Comparison of ENCODE assay signal across 25 cellular contexts in the genomic region with DNA sequence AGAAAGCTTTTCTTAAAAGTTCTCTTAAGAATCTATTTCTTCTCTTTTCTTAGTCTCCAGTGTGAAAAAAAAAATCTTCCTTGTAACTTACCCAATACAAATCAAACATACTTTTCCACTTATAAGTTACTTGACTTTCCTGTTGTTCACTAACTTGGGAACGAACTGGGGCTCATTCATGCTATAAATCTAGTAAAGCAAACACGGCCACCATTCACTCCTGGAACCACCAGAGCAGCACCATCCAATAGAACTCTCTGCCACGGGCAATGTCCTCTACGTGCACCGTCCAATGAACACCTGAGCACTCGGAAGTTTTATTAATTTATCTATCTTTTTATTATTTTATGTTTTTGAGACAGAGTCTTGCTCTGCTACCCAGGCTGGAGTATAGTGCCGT. TPM values are rescaled to one million over a fixed set of nuclear protein-coding genes. Genes with fewer than 3 reads are reported as not detected.
DNase-seq lines count a peak whose midpoint lies in the region; ATAC-seq and TF ChIP-seq lines count a peak whose summit lies in the region.
"Had no signal": no experiment of that assay in that cellular context is flagged by ENCODE, and none has a peak within 500 bp of the region (broad histone marks: within the 10 kb centered on the region; RNA-seq: fewer than 3 reads in every experiment).

No MANE protein-coding gene starts in this region.

- intact Hi-C loops in PC-3 (cut with micrococcal nuclease), result no loop called here

- no peaks in the 10 kb centered on the region for H3K9me3 Mint-ChIP-seq in nephron
- H3K9me3 Mint-ChIP-seq: activated CD4-positive, alpha-beta memory T cell treated with anti-CD3 and anti-CD28 coated beads for 36 hours; activated T-cell treated with anti-CD3 and anti-CD28 coated beads, Interleukin-2, amount 50 U/mL, for 24 hours; CD4-positive, CD25-positive, alpha-beta regulatory T cell; effector memory CD8-positive, alpha-beta T cell; stimulated activated naive B cell treated with anti-CD40 and anti-IgM and Interleukin-4, amounts not matched to agents 10 μg/mL and 1 μg/mL and 100 μg/mL, for 72 hours; T-helper 1 cell treated with Interleukin-12 subunit alpha and Interleukin-12 subunit beta and Interleukin-4 antibody, amounts not matched to agents 30 μg/mL and 1 μg/mL, for 36 hours had no signal

- WGBS in esophagus, 2 donors, result 79 to 82% methylated on average over 7 of the region's 7 CpGs

- H3K36me3 ChIP-seq in PC-3 (ENCODE audit: low read depth, low read length) (peaks cover 70% of the 10 kb centered on the region), esophagus (ENCODE audit: control insufficient read depth in 2 of 2, insufficient read depth in 2 of 2, low read length in 1 of 2) (peaks cover 10 to 20% of the 10 kb centered on the region in 2 donors)

- TF ChIP-seq CTCF in PC-3 (conservative IDR thresholded peaks at IDR 0.05; ENCODE audit: low read depth, low read length) (no peak), nephron (IDR thresholded peaks at IDR 0.05; ENCODE audit: unreplicated experiment in 3 of 3) (no peak)

- H3K9me3 ChIP-seq in PC-3 (ENCODE audit: low read length), result no peaks in the 10 kb centered on the region
- H3K9me3 ChIP-seq in esophagus (ENCODE audit: control insufficient read depth in 2 of 2, insufficient read depth in 1 of 2, low read depth in 1 of 2, low read length in 1 of 2), result no peaks in the 10 kb centered on the region

- H3K27ac ChIP-seq in PC-3 (ENCODE audit: low read length), result peak overlapping the region; percentile 35
- H3K27ac ChIP-seq in esophagus (ENCODE audit: low read depth in 2 of 2, low read length in 1 of 2), result peak overlapping the region; percentile 61 to 75

- no peaks in the 10 kb centered on the region for H3K27me3 ChIP-seq in PC-3 (ENCODE audit: low read length)
- H3K27me3 ChIP-seq in esophagus (ENCODE audit: control insufficient read depth in 1 of 2, insufficient read depth in 2 of 2, low read length in 2 of 2), result no peaks in the 10 kb centered on the region

- no peak overlapping the region for H2AFZ ChIP-seq in PC-3 (ENCODE audit: low read length)

- H3K4me3 Mint-ChIP-seq in nephron, result peak overlapping the region in 2 of 3 experiments; percentile 19 to 31
- H3K4me3 Mint-ChIP-seq: activated CD4-positive, alpha-beta memory T cell treated with anti-CD3 and anti-CD28 coated beads for 36 hours; activated T-cell treated with anti-CD3 and anti-CD28 coated beads, Interleukin-2, amount 50 U/mL, for 24 hours; CD4-positive, CD25-positive, alpha-beta regulatory T cell; effector memory CD8-positive, alpha-beta T cell; stimulated activated naive B cell treated with anti-CD40 and anti-IgM and Interleukin-4, amounts not matched to agents 10 μg/mL and 1 μg/mL and 100 μg/mL, for 72 hours; T-helper 1 cell treated with Interleukin-12 subunit alpha and Interleukin-12 subunit beta and Interleukin-4 antibody, amounts not matched to agents 30 μg/mL and 1 μg/mL, for 36 hours had no signal

- BruUV-seq in PC-3 (replicated peaks; lab: Mats Ljungman, UMichigan), result no TSS peak

- peaks cover 60% of the 10 kb centered on the region for H3K36me3 Mint-ChIP-seq in nephron (ENCODE audit: low read depth)

- H4K20me1 ChIP-seq in PC-3 (ENCODE audit: low read length), result no peaks in the 10 kb centered on the region

- H3K79me2 ChIP-seq in PC-3 (ENCODE audit: low read length), result peaks cover 21% of the 10 kb centered on the region

- CTCF ChIA-PET in PC-3 (lab: Charles Lee), result no interaction called here

- in situ Hi-C loops in ACHN (cut with HindIII; ENCODE audit: low pct_ligation_motif_present, low pct_unique_long_range_greater_than_20kb, low sequenced_read_pairs), result no loop called here

- H3K27ac Mint-ChIP-seq in nephron, result peak overlapping the region; percentile 76 to 92 (median 80)
- H3K27ac Mint-ChIP-seq: CD4-positive, CD25-positive, alpha-beta regulatory T cell; effector memory CD8-positive, alpha-beta T cell; stimulated activated naive B cell treated with anti-CD40 and anti-IgM and Interleukin-4, amounts not matched to agents 10 μg/mL and 1 μg/mL and 100 μg/mL, for 72 hours; T-helper 1 cell treated with Interleukin-12 subunit alpha and Interleukin-12 subunit beta and Interleukin-4 antibody, amounts not matched to agents 30 μg/mL and 1 μg/mL, for 36 hours had no signal

- H3K9me2 ChIP-seq in PC-3 (replicated peaks; ENCODE audit: low read length), result no peaks in the 10 kb centered on the region

- DNase-seq in ACHN, result peak; percentile 65
- no peak for DNase-seq in PC-3
- no peak for DNase-seq in SIG-M5 treated with dmso at 0.1 percent for 504 hours (lab: John Stamatoyannopoulos, UW; ENCODE audit: unreplicated experiment)
- DNase-seq in effector CD4-positive, alpha-beta T cell, result no peak
- no peak for DNase-seq in stimulated activated CD4-positive, alpha-beta T cell treated with anti-CD3 and anti-CD28 coated beads, Interleukin-4, amount 100 ng/mL, for 1 hour
- DNase-seq: activated CD4-positive, alpha-beta memory T cell treated with anti-CD3 and anti-CD28 coated beads for 36 hours; activated naive CD4-positive, alpha-beta T cell treated with anti-CD3 and anti-CD28 coated beads, Interleukin-2, amount 50 U/mL, for 16 hours; activated T-cell treated with anti-CD3 and anti-CD28 coated beads, Interleukin-2, amount 50 U/mL, for 24 hours; CD4-positive, CD25-positive, alpha-beta regulatory T cell; DMS53; effector memory CD8-positive, alpha-beta T cell; GF-D8; head of caudate nucleus; NCI-H524 treated with DMSO at 0.1 percent for 48 hours; SIG-M5; stimulated activated naive B cell treated with anti-CD40 and anti-IgM and Interleukin-4, amounts not matched to agents 10 μg/mL and 1 μg/mL and 100 μg/mL, for 72 hours had no signal

- peak overlapping the region; percentile 9 for H3K4me2 ChIP-seq in PC-3 (ENCODE audit: low read length)

- ATAC-seq in PC-3 (no peak), HG02973 (IDR thresholded peaks at IDR 0.05; ENCODE audit: unreplicated experiment) (no peak)
- ATAC-seq: effector memory CD8-positive, alpha-beta T cell; HepG2; stimulated activated naive B cell treated with anti-CD40 and anti-IgM and Interleukin-4, amounts not matched to agents 10 μg/mL and 1 μg/mL and 100 μg/mL, for 72 hours had no signal

- H3K9ac ChIP-seq in PC-3 (ENCODE audit: low read length), result no peak overlapping the region

- peaks cover 38% of the 10 kb centered on the region for H3K4me1 ChIP-seq in PC-3 (ENCODE audit: insufficient read depth, low read length)
- H3K4me1 ChIP-seq in esophagus (ENCODE audit: control insufficient read depth in 2 of 2, insufficient read depth in 2 of 2, low read length in 1 of 2), result peaks cover 0 to 4% of the 10 kb centered on the region in 2 donors

- POLR2A ChIA-PET in PC-3 (lab: Charles Lee; ENCODE audit: unreplicated experiment), result no interaction called here

- peaks cover 13% of the 10 kb centered on the region for H3K4me1 Mint-ChIP-seq in nephron

- peaks cover 4% of the 10 kb centered on the region for H3F3A ChIP-seq in PC-3 (ENCODE audit: low read length, unreplicated experiment)

- H3K4me3 ChIP-seq in PC-3 (ENCODE audit: low read length) (no peak overlapping the region), esophagus (ENCODE audit: low read depth in 1 of 2, low read length in 2 of 2) (no peak overlapping the region)

- H3K27me3 Mint-ChIP-seq in nephron (ENCODE audit: low read depth), result no peaks in the 10 kb centered on the region
- H3K27me3 Mint-ChIP-seq: activated CD4-positive, alpha-beta memory T cell treated with anti-CD3 and anti-CD28 coated beads for 36 hours; activated T-cell treated with anti-CD3 and anti-CD28 coated beads, Interleukin-2, amount 50 U/mL, for 24 hours; CD4-positive, CD25-positive, alpha-beta regulatory T cell; effector memory CD8-positive, alpha-beta T cell; stimulated activated naive B cell treated with anti-CD40 and anti-IgM and Interleukin-4, amounts not matched to agents 10 μg/mL and 1 μg/mL and 100 μg/mL, for 72 hours had no signal

RNA-seq across cellular contexts. Expression of a gene that starts 20.7 kb away (rescaled TPM):
- 60.8 and 71.4 TPM in 2 replicates for total RNA-seq in PC-3 (2014; rRNA removed)
- polyA plus RNA-seq in esophagus, result 10 to 100 TPM; 34.3 to 57.9 TPM

RNA-seq across cellular contexts. Expression of a gene that starts 23.0 kb away (rescaled TPM):
- total RNA-seq in PC-3 (2014; rRNA removed), result 0.69 and 2.2 TPM in 2 replicates
- under 1 TPM; 0.53 to 1.00 TPM for polyA plus RNA-seq in esophagus
- total RNA-seq: cerebellum, myocyte, osteoblast had no signal

RNA-seq across cellular contexts. Expression of a gene that starts 24.5 kb away (rescaled TPM):
- total RNA-seq in PC-3 (2014; rRNA removed), result 38.8 and 48.3 TPM in 2 replicates
- polyA plus RNA-seq in esophagus, result 100 to 1,000 TPM; 229 to 425 TPM
- total RNA-seq: cerebellum, myocyte, osteoblast had no signal

RNA-seq across cellular contexts. Expression of a gene that starts 27.4 kb away (rescaled TPM):
- total RNA-seq in PC-3 (2014; rRNA removed), result 0.11 TPM in 1 of 2 replicates, not detected in the other
- polyA plus RNA-seq in esophagus, result 1 to 10 TPM; 1.2 to 2.3 TPM
- total RNA-seq: cerebellum, liver, myocyte, osteoblast had no signal

RNA-seq across cellular contexts. Expression of a gene that starts 50.9 kb away (rescaled TPM):
- total RNA-seq in PC-3 (2014; rRNA removed), result 4.3 and 8.5 TPM in 2 replicates
- polyA plus RNA-seq in esophagus, result 10 to 100 TPM in 1 of 2 donors, 1 to 10 TPM in 1; 6.5 to 16.2 TPM
